ENCODE assay signal across 1 cellular context in the genomic region with DNA sequence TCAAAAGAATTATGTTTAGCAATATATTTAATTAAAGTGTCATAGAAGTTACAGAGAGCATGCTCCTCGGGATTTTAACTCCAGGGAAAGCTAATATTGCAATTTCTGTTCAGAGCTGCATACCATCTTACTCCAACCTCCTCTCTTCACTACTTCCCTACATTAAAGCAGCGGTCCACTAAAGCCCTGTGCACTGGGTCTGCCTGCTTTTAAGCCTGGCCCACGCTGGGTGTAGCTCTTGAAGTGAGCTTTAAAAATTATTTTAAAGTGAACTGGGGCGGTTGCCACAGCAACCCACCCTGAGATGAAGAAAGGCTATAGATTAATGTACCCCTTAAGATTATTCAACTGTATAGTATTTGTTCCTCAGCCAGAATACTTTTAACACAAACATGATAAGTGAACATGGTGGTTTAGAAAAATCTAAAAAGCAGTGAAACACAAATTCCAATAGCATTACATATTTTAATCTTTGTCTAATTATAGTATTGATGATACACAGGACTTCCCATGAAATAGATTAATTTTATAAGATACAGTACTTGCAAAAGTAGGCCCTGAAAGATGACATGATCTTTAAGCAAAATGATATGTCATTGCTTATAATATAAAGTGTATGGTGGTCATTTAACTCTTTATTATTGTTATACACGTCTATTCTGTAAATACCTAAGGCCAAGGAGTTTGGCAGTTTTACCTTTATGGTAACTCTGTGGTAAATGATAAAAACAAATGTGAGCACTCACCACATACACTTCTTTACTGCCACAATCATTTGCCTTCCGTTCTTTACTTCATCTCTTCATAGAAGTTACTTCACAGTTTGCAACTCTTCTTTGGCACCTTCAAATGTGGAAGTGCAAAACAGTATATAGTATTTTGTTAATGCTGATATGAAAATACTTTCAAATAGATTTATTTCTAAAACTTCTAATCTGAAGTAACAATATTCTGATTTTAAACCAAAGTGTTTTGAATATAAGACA.
A peak's percentile ranks its signal among the peaks of the same experiment; 100 is the strongest.
TF ChIP-seq lines count a peak whose summit lies in the region.

No MANE protein-coding gene starts in this region.

TF ChIP-seq in GM12878, 131 proteins besides CTCF, POLR2A, EP300 and RAD21 (continued from another document):
- peak; percentile 35; the same call in 1 of the 2 replicates for TF ChIP-seq TAF1 (IDR thresholded peaks at IDR 0.05; ENCODE audit: borderline replicate concordance, low read depth, low read length)
- no peak for TF ChIP-seq NR2C1 (IDR thresholded peaks at IDR 0.05)
- peak; percentile 49; the same call in 1 of the 2 replicates for TF ChIP-seq PML (IDR thresholded peaks at IDR 0.05; ENCODE audit: low read length)
- no peak for TF ChIP-seq ZBED1 (IDR thresholded peaks at IDR 0.05; ENCODE audit: borderline replicate concordance)
- TF ChIP-seq NFXL1 (IDR thresholded peaks at IDR 0.05; ENCODE audit: borderline replicate concordance): no peak
- TF ChIP-seq, protein P1, sequence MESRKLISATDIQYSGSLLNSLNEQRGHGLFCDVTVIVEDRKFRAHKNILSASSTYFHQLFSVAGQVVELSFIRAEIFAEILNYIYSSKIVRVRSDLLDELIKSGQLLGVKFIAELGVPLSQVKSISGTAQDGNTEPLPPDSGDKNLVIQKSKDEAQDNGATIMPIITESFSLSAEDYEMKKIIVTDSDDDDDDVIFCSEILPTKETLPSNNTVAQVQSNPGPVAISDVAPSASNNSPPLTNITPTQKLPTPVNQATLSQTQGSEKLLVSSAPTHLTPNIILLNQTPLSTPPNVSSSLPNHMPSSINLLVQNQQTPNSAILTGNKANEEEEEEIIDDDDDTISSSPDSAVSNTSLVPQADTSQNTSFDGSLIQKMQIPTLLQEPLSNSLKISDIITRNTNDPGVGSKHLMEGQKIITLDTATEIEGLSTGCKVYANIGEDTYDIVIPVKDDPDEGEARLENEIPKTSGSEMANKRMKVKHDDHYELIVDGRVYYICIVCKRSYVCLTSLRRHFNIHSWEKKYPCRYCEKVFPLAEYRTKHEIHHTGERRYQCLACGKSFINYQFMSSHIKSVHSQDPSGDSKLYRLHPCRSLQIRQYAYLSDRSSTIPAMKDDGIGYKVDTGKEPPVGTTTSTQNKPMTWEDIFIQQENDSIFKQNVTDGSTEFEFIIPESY (IDR thresholded peaks at IDR 0.05): no peak
- TF ChIP-seq RUNX3 (IDR thresholded peaks at IDR 0.05; ENCODE audit: low read length): peak; percentile 38; the same call in 1 of the 2 replicates
- no peak for TF ChIP-seq FOXM1 (IDR thresholded peaks at IDR 0.05; ENCODE audit: low read depth, low read length)
- peak; percentile 13 for TF ChIP-seq NFIC (IDR thresholded peaks at IDR 0.05; ENCODE audit: low read depth, low read length)
- TF ChIP-seq RCOR1 (conservative IDR thresholded peaks at IDR 0.05; ENCODE audit: low read depth, low read length): no peak
- no peak for TF ChIP-seq RELA (IDR thresholded peaks at IDR 0.05; ENCODE audit: borderline replicate concordance, partially characterized antibody)
